Comparison of ENCODE assay signal across 9 cellular contexts in genomic region chr5:148808864-148809642, GRCh38. TPM values are rescaled to one million over a fixed set of nuclear protein-coding genes. Genes with fewer than 3 reads are reported as not detected.
DNase-seq lines count a peak whose midpoint lies in the region; ATAC-seq and TF ChIP-seq lines count a peak whose summit lies in the region.
"Had no signal": no experiment of that assay in that cellular context is flagged by ENCODE, and none has a peak within 500 bp of the region (broad histone marks: within the 10 kb centered on the region; RNA-seq: fewer than 3 reads in every experiment).

No MANE protein-coding gene starts in this region.

- ATAC-seq in GM19467 (IDR thresholded peaks at IDR 0.05; ENCODE audit: unreplicated experiment) (peak; percentile 61), HG03460 (IDR thresholded peaks at IDR 0.05; ENCODE audit: unreplicated experiment) (peak; percentile 55), RWPE2 (ENCODE audit: low read depth) (peak; percentile 27; the same call in 1 of the 3 replicates)

- no peaks in the 10 kb centered on the region for H3K36me3 Mint-ChIP-seq in endothelial cell (ENCODE audit: low read depth, unreplicated experiment)

- H3K27me3 ChIP-seq in RWPE2 (ENCODE audit: insufficient read depth, poor library complexity, severe bottlenecking) (no peaks in the 10 kb centered on the region), spleen (replicated peaks in 1 of 7) (no peaks in the 10 kb centered on the region), ovary (no peaks in the 10 kb centered on the region)

- peak overlapping the region; percentile 40 for H3K27ac Mint-ChIP-seq in endothelial cell (ENCODE audit: unreplicated experiment)

- no peak overlapping the region for H3K4me3 Mint-ChIP-seq in endothelial cell (ENCODE audit: unreplicated experiment)

- TF ChIP-seq EP300 in ovary (IDR thresholded peaks at IDR 0.05), result no peak

- no peaks in the 10 kb centered on the region for H3K27me3 Mint-ChIP-seq in endothelial cell (ENCODE audit: unreplicated experiment)

- peak overlapping the region; percentile 23 for H3K4me3 ChIP-seq in RWPE2 (ENCODE audit: severe bottlenecking)
- H3K4me3 ChIP-seq in spleen, result peak overlapping the region; percentile 22 to 64 (median 34)
- no peak overlapping the region for H3K4me3 ChIP-seq in ovary

- H3K9me3 ChIP-seq in RWPE2 (ENCODE audit: severe bottlenecking), result no peaks in the 10 kb centered on the region
- H3K9me3 ChIP-seq in spleen, result no peaks in the 10 kb centered on the region
- H3K9me3 ChIP-seq in ovary, result no peaks in the 10 kb centered on the region

- intact Hi-C loops in spleen (cut with DNase I; ENCODE audit: low total_unique reads) (no loop called here), ovary (cut with DNase I) (no loop called here)

- peaks cover 39% of the 10 kb centered on the region for H3K4me1 Mint-ChIP-seq in endothelial cell (ENCODE audit: unreplicated experiment)

- DNase-seq in ELF-1 (ENCODE audit: low read depth, low spot score) (peak; percentile 86), RWPE2 (ENCODE audit: low spot score) (no peak), endothelial cell (ENCODE audit: low spot score) (no peak), spleen (peak; percentile 79), caudate nucleus (lab: John Stamatoyannopoulos, UW) (no peak), ovary (no peak)

- peaks cover 14% of the 10 kb centered on the region for H3K4me1 ChIP-seq in RWPE2 (ENCODE audit: insufficient read depth, poor library complexity, severe bottlenecking)
- H3K4me1 ChIP-seq in spleen, result peaks cover 51 to 85% (median 78%) of the 10 kb centered on the region in 6 donors
- H3K4me1 ChIP-seq in ovary (ENCODE audit: insufficient read depth), result no peaks in the 10 kb centered on the region

- no peaks in the 10 kb centered on the region for H3K9me3 Mint-ChIP-seq in endothelial cell (ENCODE audit: unreplicated experiment)

- H3K27ac ChIP-seq in RWPE2 (ENCODE audit: poor library complexity, severe bottlenecking), result no peak overlapping the region
- H3K27ac ChIP-seq in spleen, result peak overlapping the region; percentile 38 to 89 (median 80)
- no peak overlapping the region for H3K27ac ChIP-seq in caudate nucleus (ENCODE audit: low read depth, low read length)
- no peak overlapping the region for H3K27ac ChIP-seq in ovary
- H3K27ac ChIP-seq: epithelial cell of prostate had no signal

- H3K36me3 ChIP-seq in RWPE2 (ENCODE audit: low read depth) (no peaks in the 10 kb centered on the region), spleen (no peaks in the 10 kb centered on the region), ovary (no peaks in the 10 kb centered on the region)

- TF ChIP-seq CTCF in RWPE2 (IDR thresholded peaks at IDR 0.05; ENCODE audit: poor library complexity, severe bottlenecking) (no peak), endothelial cell (IDR thresholded peaks at IDR 0.05; ENCODE audit: unreplicated experiment) (no peak), spleen (IDR thresholded peaks at IDR 0.05 in 8 of 11, conservative IDR thresholded peaks at IDR 0.05 in 3 of 11) (no peak), ovary (IDR thresholded peaks at IDR 0.05) (no peak)

- no peak for TF ChIP-seq POLR2A in spleen (IDR thresholded peaks at IDR 0.05)
- no peak for TF ChIP-seq POLR2A in ovary (IDR thresholded peaks at IDR 0.05)

- WGBS in spleen, 5 donors, result 11 to 23% (median 18%) methylated on average over 10 of the region's 10 CpGs
- 68 to 70% (median 69%) methylated on average over 10 of the region's 10 CpGs for WGBS in ovary, 3 donors

RNA-seq across cellular contexts. Expression of gene ADRB2, which starts 17.4 kb away (rescaled TPM):
- total RNA-seq in endothelial cell (ENCODE audit: unreplicated experiment) (0.36 TPM), spleen (10 to 100 TPM in 4 of 7 donors, 1 to 10 TPM in 3; 8.7 to 23.1 (median 14.9) TPM), ovary (1 to 10 TPM in 4 of 7 donors, under 1 TPM in 3; 0.23 to 2.3 (median 1.0) TPM)
- polyA plus RNA-seq in spleen (1 to 10 TPM; 1.2 to 3.1 (median 2.4) TPM), ovary (1 to 10 TPM in 1 of 2 donors, under 1 TPM in 1; 0.41 to 2.0 TPM)

Comparison
In these comparisons a context has a peak if more than half of its experiments do, and no peak if none do; other contexts are left out.
1. DNase-seq: peak in ELF-1 (single experiment) and spleen (single experiment); none in RWPE2 (single experiment), endothelial cell (single experiment), caudate nucleus (0 of 61) and ovary (0 of 5).
2. H3K27ac ChIP-seq: peak in spleen (8 of 8); none in RWPE2 (single experiment), caudate nucleus (single experiment) and ovary (0 of 2).
3. Peak in every context shown above with its lines, with median percentiles within 50 percentile points of each other: ATAC-seq.